ENCODE assay signal across 23 cellular contexts in the genomic region with DNA sequence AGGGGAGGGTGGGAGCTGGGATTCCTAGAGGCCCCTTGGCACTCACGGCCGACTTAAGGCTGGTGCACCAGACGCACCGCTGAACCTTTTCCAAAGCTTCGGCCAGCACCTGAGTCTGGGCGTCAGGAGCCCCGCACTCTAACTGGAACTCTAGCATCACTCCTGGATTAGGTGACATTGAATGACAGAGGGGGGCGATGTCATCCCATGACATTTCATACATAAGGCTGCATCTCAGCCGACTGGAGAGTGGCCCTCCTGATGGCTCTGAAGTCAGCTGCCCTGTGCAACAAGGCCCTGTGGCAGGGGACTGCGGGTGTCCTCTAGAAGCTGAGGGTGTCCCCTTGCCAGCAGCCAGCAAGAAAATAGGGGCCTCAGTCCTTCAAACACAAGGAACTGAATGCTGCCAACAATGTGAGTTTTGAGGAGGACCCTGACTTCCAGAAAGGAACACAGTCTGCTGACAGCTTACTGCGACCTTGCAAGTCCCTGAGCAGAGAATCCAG. TPM values are rescaled to one million over a fixed set of nuclear protein-coding genes. Genes with fewer than 3 reads are reported as not detected.
"Had no signal": no experiment of that assay in that cellular context is flagged by ENCODE, and none has a peak within 500 bp of the region (broad histone marks: within the 10 kb centered on the region; RNA-seq: fewer than 3 reads in every experiment).

No MANE protein-coding gene starts in this region.

- H3K27me3 ChIP-seq: brain microvascular endothelial cell, upper lobe of left lung had no signal

- H3K36me3 ChIP-seq: brain microvascular endothelial cell had no signal

- H3K27me3 Mint-ChIP-seq: activated CD4-positive, alpha-beta T cell treated with anti-CD3 and anti-CD28 coated beads, Interleukin-2, amount 10 ng/mL, durations not matched to agents 24 days and 14 days; central memory CD8-positive, alpha-beta T cell had no signal

- H3K4me3 ChIP-seq: coronary artery, lower lobe of right lung, spleen, thoracic aorta, upper lobe of left lung had no signal

- H3K4me3 Mint-ChIP-seq: activated CD4-positive, alpha-beta T cell treated with anti-CD3 and anti-CD28 coated beads, Interleukin-2, amount 10 ng/mL, durations not matched to agents 24 days and 14 days; central memory CD8-positive, alpha-beta T cell; nephron progenitor cell; stimulated activated naive B cell treated with anti-CD40 and anti-IgM and Interleukin-4, amounts not matched to agents 10 μg/mL and 1 μg/mL and 100 μg/mL, for 72 hours had no signal

- H3K36me3 Mint-ChIP-seq: stimulated activated naive B cell treated with anti-CD40 and anti-IgM and Interleukin-4, amounts not matched to agents 10 μg/mL and 1 μg/mL and 100 μg/mL, for 72 hours had no signal

- H3K27ac Mint-ChIP-seq: activated CD4-positive, alpha-beta T cell treated with anti-CD3 and anti-CD28 coated beads, Interleukin-2, amount 10 ng/mL, durations not matched to agents 24 days and 14 days; nephron progenitor cell; stimulated activated naive B cell treated with anti-CD40 and anti-IgM and Interleukin-4, amounts not matched to agents 10 μg/mL and 1 μg/mL and 100 μg/mL, for 72 hours had no signal

- H3K9me3 Mint-ChIP-seq: activated CD4-positive, alpha-beta T cell treated with anti-CD3 and anti-CD28 coated beads, Interleukin-2, amount 10 ng/mL, durations not matched to agents 24 days and 14 days; central memory CD8-positive, alpha-beta T cell; nephron progenitor cell; stimulated activated naive B cell treated with anti-CD40 and anti-IgM and Interleukin-4, amounts not matched to agents 10 μg/mL and 1 μg/mL and 100 μg/mL, for 72 hours had no signal

- ATAC-seq: left colon; lower lobe of right lung; stimulated activated naive B cell treated with anti-CD40 and anti-IgM and Interleukin-4, amounts not matched to agents 10 μg/mL and 1 μg/mL and 100 μg/mL, for 72 hours had no signal

- H3K27ac ChIP-seq: brain microvascular endothelial cell, coronary artery, lower lobe of right lung, spleen, thoracic aorta, upper lobe of left lung had no signal

- DNase-seq: activated CD4-positive, alpha-beta T cell treated with anti-CD3 and anti-CD28 coated beads, Interleukin-2, amount 10 ng/mL, durations not matched to agents 24 days and 14 days; activated CD8-positive, alpha-beta memory T cell treated with anti-CD3 and anti-CD28 coated beads, Interleukin-2, amount 50 U/mL, for 4 hours; activated effector memory CD4-positive, alpha-beta T cell treated with Interleukin-2 at 50 U/mL for 16 hours; activated naive CD4-positive, alpha-beta T cell treated with anti-CD3 and anti-CD28 coated beads, Interleukin-2, amount 50 U/mL, for 16 hours; activated T-cell treated with anti-CD3 and anti-CD28 coated beads, Interleukin-2, amount 50 U/mL, for 48 hours; aorta; brain microvascular endothelial cell; hypothalamus; islet precursor cell; left colon; lower lobe of right lung; nephron progenitor cell; occipital lobe; posterior cingulate gyrus; spleen; stimulated activated naive B cell treated with anti-CD40 and anti-IgM and Interleukin-4, amounts not matched to agents 10 μg/mL and 1 μg/mL and 100 μg/mL, for 72 hours; T-helper 9 cell; upper lobe of left lung had no signal

- FAIRE-seq: endometrium, frontal cortex had no signal

- H3K9me3 ChIP-seq: lower lobe of right lung, spleen, thoracic aorta, upper lobe of left lung had no signal

RNA-seq across cellular contexts. Expression of a gene that starts 48.7 kb away (rescaled TPM):
- total RNA-seq: activated CD4-positive, alpha-beta T cell treated with anti-CD3 and anti-CD28 coated beads, Interleukin-2, amount 10 ng/mL, durations not matched to agents 24 days and 14 days had no signal
